In the genomic region with DNA sequence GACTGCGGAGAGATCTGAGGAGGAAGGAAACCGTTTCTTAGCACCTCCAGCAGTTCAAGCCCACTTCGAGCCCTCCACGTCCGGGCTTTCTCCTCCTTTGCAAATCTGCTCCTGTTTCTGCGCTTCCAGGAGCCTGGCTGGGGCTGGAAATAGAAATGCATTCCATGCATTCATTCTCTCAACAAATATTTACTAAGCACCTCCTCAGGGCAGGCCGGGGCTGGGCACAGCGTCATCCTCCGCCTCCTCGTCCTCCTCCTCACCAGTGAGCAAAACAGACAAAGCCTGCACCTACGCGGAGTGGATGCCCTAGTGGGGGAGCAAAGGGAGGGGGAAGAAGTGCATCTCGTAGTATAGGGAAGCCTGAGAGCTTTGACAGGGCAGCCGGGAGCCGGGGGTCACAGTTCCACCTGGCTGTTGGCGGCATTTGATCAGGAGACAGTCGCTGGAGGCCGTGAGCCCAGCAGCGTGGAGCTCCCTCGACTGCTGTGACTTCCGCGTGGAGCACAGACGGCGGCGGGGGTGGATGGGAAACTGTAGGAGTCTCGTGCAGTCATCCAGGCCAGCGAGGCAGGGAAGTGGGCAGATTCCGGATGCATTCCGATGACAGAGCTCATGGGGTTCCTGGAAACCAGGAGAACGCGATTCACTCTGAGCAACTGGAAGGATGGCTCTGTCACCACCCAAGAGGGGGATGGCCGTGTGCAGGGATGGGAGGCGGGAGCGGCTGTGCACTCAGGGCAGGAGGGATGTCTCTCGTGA, we compare ENCODE assay signal across 8 cellular contexts.
DNase-seq lines count a peak whose midpoint lies in the region; ATAC-seq, FAIRE-seq and TF ChIP-seq lines count a peak whose summit lies in the region.

No MANE protein-coding gene starts in this region.

- peaks cover 0 to 25% (median 3%) of the 10 kb centered on the region in 3 donors for H3K27me3 ChIP-seq in psoas muscle (ENCODE audit: insufficient read depth in 3 of 3, low read length in 2 of 3)

- no peak overlapping the region for H3K27ac ChIP-seq in psoas muscle

- TF ChIP-seq CTCF in psoas muscle (IDR thresholded peaks at IDR 0.05) = no peak

- no peak overlapping the region for H3K4me3 ChIP-seq in psoas muscle

- H3K27ac Mint-ChIP-seq in activated naive CD8-positive, alpha-beta T cell treated with anti-CD3 and anti-CD28 coated beads for 36 hours = no peak overlapping the region

- peaks cover 7% of the 10 kb centered on the region for H3K4me1 ChIP-seq in psoas muscle

- no peaks in the 10 kb centered on the region for H3K27me3 Mint-ChIP-seq in activated naive CD8-positive, alpha-beta T cell treated with anti-CD3 and anti-CD28 coated beads for 36 hours

- ATAC-seq in psoas muscle = peak; percentile 42 to 72 (median 48)
- ATAC-seq in GM21423 (IDR thresholded peaks at IDR 0.05; ENCODE audit: unreplicated experiment) = no peak
- no peak for ATAC-seq in HG03432 (IDR thresholded peaks at IDR 0.05; ENCODE audit: unreplicated experiment)

- peak; percentile 93 for DNase-seq in ELF-1 (ENCODE audit: low read depth, low spot score)
- DNase-seq in RCC 7860 (ENCODE audit: low spot score) = peak; percentile 77
- DNase-seq in foreskin melanocyte = peak; percentile 50
- peak; percentile 58 to 69 for DNase-seq in psoas muscle
- DNase-seq in activated naive CD4-positive, alpha-beta T cell (lab: John Stamatoyannopoulos, UW) = no peak
- DNase-seq in activated naive CD8-positive, alpha-beta T cell treated with anti-CD3 and anti-CD28 coated beads for 36 hours = no peak

- no peaks in the 10 kb centered on the region for H3K9me3 ChIP-seq in psoas muscle

- WGBS in psoas muscle, 3 donors = 16 to 18% (median 17%) methylated on average over 34 to 35 of the region's 35 CpGs

- no peak for FAIRE-seq in RCC 7860 (lab: Jason Lieb, UNC)

- no peak overlapping the region for H3K4me3 Mint-ChIP-seq in activated naive CD8-positive, alpha-beta T cell treated with anti-CD3 and anti-CD28 coated beads for 36 hours

- H3K36me3 Mint-ChIP-seq in activated naive CD8-positive, alpha-beta T cell treated with anti-CD3 and anti-CD28 coated beads for 36 hours = peaks cover 2% of the 10 kb centered on the region

- no peaks in the 10 kb centered on the region for H3K36me3 ChIP-seq in psoas muscle (ENCODE audit: insufficient read depth in 1 of 2, low read depth in 1 of 2)

- peaks cover 3% of the 10 kb centered on the region for H3K9me3 Mint-ChIP-seq in activated naive CD8-positive, alpha-beta T cell treated with anti-CD3 and anti-CD28 coated beads for 36 hours

- no peaks in the 10 kb centered on the region for H3K4me1 Mint-ChIP-seq in activated naive CD8-positive, alpha-beta T cell treated with anti-CD3 and anti-CD28 coated beads for 36 hours

- intact Hi-C loops in psoas muscle (cut with DNase I) = no loop called here

Comparison
In these comparisons a context has a peak if more than half of its experiments do, and no peak if none do; other contexts are left out.
1. DNase-seq: peak in ELF-1 (single experiment), RCC 7860 (single experiment), foreskin melanocyte (single experiment) and psoas muscle (2 of 2); none in activated naive CD4-positive, alpha-beta T cell (0 of 4) and activated naive CD8-positive, alpha-beta T cell treated with anti-CD3 and anti-CD28 coated beads for 36 hours (single experiment).
2. ATAC-seq: peak in psoas muscle (4 of 4); none in GM21423 (single experiment) and HG03432 (single experiment).